Comparison of ENCODE assay signal across 15 cellular contexts in the genomic region with DNA sequence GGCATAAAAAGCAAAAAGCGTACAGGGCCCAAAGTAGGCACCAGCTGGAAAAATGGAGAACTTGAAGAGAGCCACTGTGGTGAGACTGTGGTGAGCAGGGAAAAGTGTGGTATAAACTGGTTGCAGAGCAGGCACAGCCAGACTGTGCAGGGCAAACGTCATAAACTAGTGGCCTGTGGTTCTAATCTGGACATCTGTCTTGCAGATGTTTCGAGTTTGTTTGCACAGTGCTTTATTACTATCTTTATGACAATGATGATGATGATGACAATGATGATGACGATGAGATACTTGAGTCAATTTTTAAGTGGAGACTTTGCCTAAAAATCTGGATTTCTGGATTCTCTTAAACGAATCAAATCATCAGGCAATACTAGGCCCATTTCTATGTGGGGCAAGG. TPM values are rescaled to one million over a fixed set of nuclear protein-coding genes. Genes with fewer than 3 reads are reported as not detected.
"Had no signal": no experiment of that assay in that cellular context is flagged by ENCODE, and none has a peak within 500 bp of the region (broad histone marks: within the 10 kb centered on the region; RNA-seq: fewer than 3 reads in every experiment).

No MANE protein-coding gene starts in this region.

- H3K4me3 ChIP-seq: adrenal gland, psoas muscle, skin epidermis, suprapubic skin, transverse colon had no signal

- DNase-seq: activated CD4-positive, alpha-beta memory T cell treated with anti-CD3 and anti-CD28 coated beads for 36 hours; activated CD4-positive, alpha-beta T cell treated with anti-CD3 and anti-CD28 coated beads for 36 hours; activated gamma-delta T cell treated with Interleukin-2 at 50 U/mL for 16 hours; activated T-cell treated with anti-CD3 and anti-CD28 coated beads for 4 hours; adrenal gland; effector CD4-positive, alpha-beta T cell; naive thymus-derived CD8-positive, alpha-beta T cell; psoas muscle; right cardiac atrium; T-helper 2 cell; transverse colon had no signal

- ATAC-seq: activated CD4-positive, alpha-beta T cell treated with anti-CD3 and anti-CD28 coated beads for 36 hours; activated naive CD4-positive, alpha-beta T cell treated with anti-CD3 and anti-CD28 coated beads, Interleukin-2, amount 50 U/mL, for 72 hours; naive thymus-derived CD8-positive, alpha-beta T cell; psoas muscle; right cardiac atrium had no signal

RNA-seq across cellular contexts. Expression of gene SEMA3C, which starts 45.7 kb away (rescaled TPM):
- total RNA-seq: activated CD4-positive, alpha-beta memory T cell treated with anti-CD3 and anti-CD28 coated beads for 36 hours; activated CD4-positive, alpha-beta T cell treated with anti-CD3 and anti-CD28 coated beads for 36 hours; activated naive CD4-positive, alpha-beta T cell treated with anti-CD3 and anti-CD28 coated beads, Interleukin-2, amount 50 U/mL, for 72 hours; activated T-helper 1 cell treated with anti-CD3 and anti-CD28 coated beads, Interleukin-12 subunit alpha, Interleukin-12 subunit beta, Interleukin-2, Interleukin-4 antibody, amounts not matched to agents 30 ng/mL and 10 ng/mL and 1 ng/mL, durations not matched to agents 14 hours and 24 hours and 36 hours; naive thymus-derived CD8-positive, alpha-beta T cell had no signal
